In the genomic region with DNA sequence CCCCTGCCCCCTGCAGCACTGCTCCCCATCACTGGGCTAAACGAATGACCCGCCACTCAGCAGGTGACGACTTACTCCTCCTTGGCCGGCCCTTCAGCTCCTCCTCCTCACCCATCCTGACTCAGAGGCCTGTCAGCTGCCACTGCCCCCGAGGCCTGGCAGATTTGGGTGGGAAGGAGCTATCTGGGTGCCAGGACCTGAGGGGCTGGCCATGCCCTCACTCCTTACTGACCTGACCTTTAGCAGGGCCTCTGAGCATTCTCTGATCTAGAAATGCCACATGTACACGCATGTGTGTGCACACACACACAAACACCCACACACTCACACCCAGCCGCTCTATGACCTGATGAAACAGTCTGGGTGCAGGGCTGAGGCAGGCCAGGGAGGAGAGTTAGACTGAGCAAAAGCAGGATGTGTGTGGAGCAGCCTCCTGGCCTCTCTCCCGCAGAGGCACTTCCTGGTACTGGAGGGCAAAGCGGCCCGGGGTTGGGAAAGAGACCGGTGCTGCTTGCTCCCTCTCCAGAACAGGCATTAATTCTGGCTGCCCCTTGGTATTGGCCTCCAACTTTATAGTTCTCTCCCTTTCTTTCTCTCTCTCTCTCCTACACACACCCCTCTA, we compare ENCODE assay signal across 8 cellular contexts.
DNase-seq lines count a peak whose midpoint lies in the region; ATAC-seq and TF ChIP-seq lines count a peak whose summit lies in the region.

No MANE protein-coding gene starts in this region.

- H3K4me2 ChIP-seq in DND-41 (ENCODE audit: insufficient read depth, low read length) (peak overlapping the region; percentile 56), OCI-LY1 (ENCODE audit: low read length) (peak overlapping the region; percentile 54), hepatocyte (no peak overlapping the region)

- H3K27ac ChIP-seq in DND-41 (ENCODE audit: low read length): peak overlapping the region; percentile 97
- peak overlapping the region; percentile 89 for H3K27ac ChIP-seq in OCI-LY1 (ENCODE audit: low read depth, low read length, poor library complexity, severe bottlenecking)
- peak overlapping the region; percentile 92 for H3K27ac ChIP-seq in hepatocyte

- no peaks in the 10 kb centered on the region for H3K9me2 ChIP-seq in OCI-LY1 (ENCODE audit: low read depth, low read length)
- no peaks in the 10 kb centered on the region for H3K9me2 ChIP-seq in hepatocyte (replicated peaks; ENCODE audit: insufficient read depth)

- DNase-seq in DND-41: peak; percentile 90
- DNase-seq in activated naive CD8-positive, alpha-beta T cell treated with anti-CD3 and anti-CD28 coated beads for 36 hours: peak; percentile 72
- DNase-seq in hepatocyte (ENCODE audit: low spot score): peak; percentile 72
- DNase-seq in stimulated activated CD4-positive, alpha-beta T cell treated with anti-CD3 and anti-CD28 coated beads, Interleukin-15, amount 100 ng/mL, for 48 hours (ENCODE audit: low read depth in 2 of 2): peak; percentile 57 to 65
- no peak for DNase-seq in progenitor cell of endocrine pancreas (ENCODE audit: low spot score, unreplicated experiment)

- H3K36me3 ChIP-seq in DND-41 (ENCODE audit: insufficient read depth, low read length): no peaks in the 10 kb centered on the region
- no peaks in the 10 kb centered on the region for H3K36me3 ChIP-seq in OCI-LY1 (ENCODE audit: insufficient read depth, low read length)
- no peaks in the 10 kb centered on the region for H3K36me3 ChIP-seq in hepatocyte (replicated peaks; ENCODE audit: insufficient read depth, low read depth)

- peak overlapping the region; percentile 61 for H3K9ac ChIP-seq in DND-41 (ENCODE audit: low read depth, low read length)
- H3K9ac ChIP-seq in OCI-LY1 (ENCODE audit: low read length): peak overlapping the region; percentile 34; the same call in 1 of the 2 replicates

- no peaks in the 10 kb centered on the region for H3K27me3 Mint-ChIP-seq in activated naive CD8-positive, alpha-beta T cell treated with anti-CD3 and anti-CD28 coated beads for 36 hours
- peaks cover 22% of the 10 kb centered on the region for H3K27me3 Mint-ChIP-seq in progenitor cell of endocrine pancreas

- H3K79me2 ChIP-seq in DND-41 (ENCODE audit: insufficient read depth, low read length) (no peaks in the 10 kb centered on the region), OCI-LY1 (ENCODE audit: insufficient read depth, low read length) (no peaks in the 10 kb centered on the region), hepatocyte (no peaks in the 10 kb centered on the region)

- H3K27me3 ChIP-seq in DND-41 (ENCODE audit: insufficient read depth, low read length, poor library complexity) (no peaks in the 10 kb centered on the region), OCI-LY1 (ENCODE audit: insufficient read depth, low read length) (no peaks in the 10 kb centered on the region), hepatocyte (no peaks in the 10 kb centered on the region)

- H3K4me1 Mint-ChIP-seq in activated naive CD8-positive, alpha-beta T cell treated with anti-CD3 and anti-CD28 coated beads for 36 hours: peaks cover 52% of the 10 kb centered on the region
- peaks cover 49% of the 10 kb centered on the region for H3K4me1 Mint-ChIP-seq in progenitor cell of endocrine pancreas (ENCODE audit: low read depth)

- ATAC-seq in DND-41 (ENCODE audit: insufficient read depth, low read depth): peak; percentile 79
- peak; percentile 14 for ATAC-seq in HG02610 (IDR thresholded peaks at IDR 0.05; ENCODE audit: unreplicated experiment)
- ATAC-seq in GM21786 (IDR thresholded peaks at IDR 0.05; ENCODE audit: unreplicated experiment): no peak

- H2AFZ ChIP-seq in DND-41 (ENCODE audit: low read depth, low read length) (no peak overlapping the region), OCI-LY1 (ENCODE audit: low read length) (no peak overlapping the region), hepatocyte (peak overlapping the region; percentile 39)

- H4K20me1 ChIP-seq in DND-41 (ENCODE audit: insufficient read depth, low read length) (no peaks in the 10 kb centered on the region), OCI-LY1 (ENCODE audit: insufficient read depth, low read length) (no peaks in the 10 kb centered on the region), hepatocyte (ENCODE audit: insufficient read depth, poor library complexity, severe bottlenecking) (no peaks in the 10 kb centered on the region)

- H3K4me3 Mint-ChIP-seq in activated naive CD8-positive, alpha-beta T cell treated with anti-CD3 and anti-CD28 coated beads for 36 hours: peak overlapping the region; percentile 73
- no peak overlapping the region for H3K4me3 Mint-ChIP-seq in progenitor cell of endocrine pancreas (ENCODE audit: low read depth)

- no peaks in the 10 kb centered on the region for H3K9me3 Mint-ChIP-seq in activated naive CD8-positive, alpha-beta T cell treated with anti-CD3 and anti-CD28 coated beads for 36 hours
- no peaks in the 10 kb centered on the region for H3K9me3 Mint-ChIP-seq in progenitor cell of endocrine pancreas (ENCODE audit: low read depth)

- H3K36me3 Mint-ChIP-seq in activated naive CD8-positive, alpha-beta T cell treated with anti-CD3 and anti-CD28 coated beads for 36 hours: no peaks in the 10 kb centered on the region
- no peaks in the 10 kb centered on the region for H3K36me3 Mint-ChIP-seq in progenitor cell of endocrine pancreas (ENCODE audit: insufficient read depth)

- H3F3A ChIP-seq in OCI-LY1 (ENCODE audit: insufficient read depth, low read length): no peaks in the 10 kb centered on the region

- TF ChIP-seq CTCF in DND-41 (IDR thresholded peaks at IDR 0.05; ENCODE audit: borderline replicate concordance, extremely low read depth, low read length, poor library complexity, severe bottlenecking) (no peak), OCI-LY1 (IDR thresholded peaks at IDR 0.05; ENCODE audit: low read length) (no peak), hepatocyte (IDR thresholded peaks at IDR 0.05; ENCODE audit: poor library complexity) (no peak), progenitor cell of endocrine pancreas (IDR thresholded peaks at IDR 0.05; ENCODE audit: unreplicated experiment) (no peak)

- H3K9me3 ChIP-seq in DND-41 (ENCODE audit: insufficient read depth, low read length, severe bottlenecking) (no peaks in the 10 kb centered on the region), OCI-LY1 (ENCODE audit: low read length) (no peaks in the 10 kb centered on the region), hepatocyte (ENCODE audit: low read depth) (no peaks in the 10 kb centered on the region)

- H3K4me1 ChIP-seq in DND-41 (ENCODE audit: insufficient read depth, low read length): peaks cover 43% of the 10 kb centered on the region
- H3K4me1 ChIP-seq in OCI-LY1 (ENCODE audit: insufficient read depth, low read length, severe bottlenecking): peaks cover 29% of the 10 kb centered on the region
- H3K4me1 ChIP-seq in hepatocyte (ENCODE audit: insufficient read depth): peaks cover 28% of the 10 kb centered on the region

- peak overlapping the region; percentile 98 for H3K27ac Mint-ChIP-seq in activated naive CD8-positive, alpha-beta T cell treated with anti-CD3 and anti-CD28 coated beads for 36 hours
- H3K27ac Mint-ChIP-seq in progenitor cell of endocrine pancreas: no peak overlapping the region

- WGBS in hepatocyte (ENCODE audit: low lambda C conversion rate, missing lambda C conversion rate): 67% methylated on average over 11 of the region's 11 CpGs

- peak overlapping the region in 1 of 2 experiments; percentile 45; a peak in 2 of 4 replicates for H3K4me3 ChIP-seq in DND-41 (ENCODE audit: low read depth in 1 of 2, low read length in 2 of 2)
- H3K4me3 ChIP-seq in OCI-LY1 (ENCODE audit: low read depth, low read length, poor library complexity, severe bottlenecking): peak overlapping the region; percentile 1
- no peak overlapping the region for H3K4me3 ChIP-seq in hepatocyte
